8 cellular contexts compared by ENCODE assay signal in genomic region chr21:43717967-43718871, GRCh38. TPM values are rescaled to one million over a fixed set of nuclear protein-coding genes. Genes with fewer than 3 reads are reported as not detected.
A peak's percentile ranks its signal among the peaks of the same experiment; 100 is the strongest.
DNase-seq lines count a peak whose midpoint lies in the region; ATAC-seq and TF ChIP-seq lines count a peak whose summit lies in the region.

No MANE protein-coding gene starts in this region.

- no peaks in the 10 kb centered on the region for H3K27me3 ChIP-seq in uterus

- no peaks in the 10 kb centered on the region for H3K9me3 Mint-ChIP-seq in activated naive CD4-positive, alpha-beta T cell treated with anti-CD3 and anti-CD28 coated beads, Interleukin-2, amount 10 ng/mL, durations not matched to agents 7 days and 5 days
- no peaks in the 10 kb centered on the region for H3K9me3 Mint-ChIP-seq in activated naive CD4-positive, alpha-beta T cell treated with anti-CD3 and anti-CD28 coated beads, Interleukin-2, amount 50 U/mL, for 72 hours

- H3K36me3 ChIP-seq in mesodermal cell (ENCODE audit: control insufficient read depth, insufficient read depth, low read length) (no peaks in the 10 kb centered on the region), uterus (no peaks in the 10 kb centered on the region)

- peaks cover 14% of the 10 kb centered on the region for H3K36me3 Mint-ChIP-seq in activated naive CD4-positive, alpha-beta T cell treated with anti-CD3 and anti-CD28 coated beads, Interleukin-2, amount 10 ng/mL, durations not matched to agents 7 days and 5 days
- H3K36me3 Mint-ChIP-seq in activated naive CD4-positive, alpha-beta T cell treated with anti-CD3 and anti-CD28 coated beads, Interleukin-2, amount 50 U/mL, for 72 hours: peaks cover 0 to 6% of the 10 kb centered on the region in 2 donors

- no peak for TF ChIP-seq POLR2A in uterus (IDR thresholded peaks at IDR 0.05)

- 9 to 34% methylated on average over 34 to 54 of the region's 70 CpGs for WGBS in mesodermal cell (ENCODE audit: insufficient coverage in 2 of 2), 2 experiments

- no peak for TF ChIP-seq CTCF in uterus (IDR thresholded peaks at IDR 0.05)
- TF ChIP-seq CTCF in GM13977 (IDR thresholded peaks at IDR 0.05; ENCODE audit: extremely low read depth, insufficient read depth, missing control alignments): no peak

- H3K4me1 Mint-ChIP-seq in activated naive CD4-positive, alpha-beta T cell treated with anti-CD3 and anti-CD28 coated beads, Interleukin-2, amount 10 ng/mL, durations not matched to agents 7 days and 5 days: peaks cover 32% of the 10 kb centered on the region

- H3K4me3 ChIP-seq in mesodermal cell (ENCODE audit: extremely low read depth, insufficient read depth, low read length, poor library complexity, severe bottlenecking) (peak overlapping the region; percentile 81), uterus (peak overlapping the region; percentile 68 to 78)

- no peak for DNase-seq in activated naive CD4-positive, alpha-beta T cell treated with anti-CD3 and anti-CD28 coated beads, Interleukin-2, amount 10 ng/mL, durations not matched to agents 7 days and 5 days
- DNase-seq in activated naive CD4-positive, alpha-beta T cell treated with anti-CD3 and anti-CD28 coated beads, Interleukin-2, amount 50 U/mL, for 72 hours (ENCODE audit: low spot score in 2 of 2): no peak
- DNase-seq in uterus: peak in 1 of 2 donors; percentile 25
- DNase-seq in GM13977 (ENCODE audit: low spot score): no peak
- no peak for DNase-seq in CD1c-positive myeloid dendritic cell (ENCODE audit: extremely low spot score)

- ATAC-seq in activated naive CD4-positive, alpha-beta T cell treated with anti-CD3 and anti-CD28 coated beads, Interleukin-2, amount 50 U/mL, for 72 hours: no peak
- ATAC-seq in GM19324 (IDR thresholded peaks at IDR 0.05; ENCODE audit: low FRiP score, unreplicated experiment): no peak

- CTCF ChIA-PET in activated naive CD4-positive, alpha-beta T cell treated with anti-CD3 and anti-CD28 coated beads, Interleukin-2, amount 10 ng/mL, durations not matched to agents 7 days and 5 days (lab: Charles Lee): no interaction called here

- peak overlapping the region; percentile 81 for H3K4me3 Mint-ChIP-seq in activated naive CD4-positive, alpha-beta T cell treated with anti-CD3 and anti-CD28 coated beads, Interleukin-2, amount 10 ng/mL, durations not matched to agents 7 days and 5 days

- H3K27me3 Mint-ChIP-seq in activated naive CD4-positive, alpha-beta T cell treated with anti-CD3 and anti-CD28 coated beads, Interleukin-2, amount 10 ng/mL, durations not matched to agents 7 days and 5 days: peaks cover 46% of the 10 kb centered on the region

- H3K4me1 ChIP-seq in mesodermal cell (ENCODE audit: control insufficient read depth, insufficient read depth, low read length, poor library complexity, severe bottlenecking): peaks cover 11% of the 10 kb centered on the region
- H3K4me1 ChIP-seq in uterus: peaks cover 3 to 14% of the 10 kb centered on the region in 2 donors

- H3K9me3 ChIP-seq in mesodermal cell (ENCODE audit: control insufficient read depth, low read length) (no peaks in the 10 kb centered on the region), uterus (no peaks in the 10 kb centered on the region)

- in situ Hi-C loops in GM13977 (cut with MboI; ENCODE audit: low pct_unique_long_range_greater_than_20kb, low sequenced_read_pairs, unreplicated experiment): no loop called here

- peak overlapping the region; percentile 58 for H3K27ac Mint-ChIP-seq in activated naive CD4-positive, alpha-beta T cell treated with anti-CD3 and anti-CD28 coated beads, Interleukin-2, amount 10 ng/mL, durations not matched to agents 7 days and 5 days
- no peak overlapping the region for H3K27ac Mint-ChIP-seq in activated naive CD4-positive, alpha-beta T cell treated with anti-CD3 and anti-CD28 coated beads, Interleukin-2, amount 50 U/mL, for 72 hours

- intact Hi-C loops in uterus (cut with DNase I; ENCODE audit: low total_unique reads): loop anchor here (10.0 kb wide), 1 partner anchor 57 kb away; the partner anchor contains the start of gene CSTB

- peak overlapping the region; percentile 39 for H3K27ac ChIP-seq in cingulate gyrus (ENCODE audit: low read depth, low read length)
- no peak overlapping the region for H3K27ac ChIP-seq in mesodermal cell (ENCODE audit: low read depth, low read length, severe bottlenecking)
- H3K27ac ChIP-seq in uterus: peak overlapping the region; percentile 61 to 77

RNA-seq across cellular contexts. Expression of gene PDXK, which starts 0.7 kb away (rescaled TPM):
- 100 to 1,000 TPM in 1 of 2 donors, 10 to 100 TPM in 1; 70.3 to 121 TPM for total RNA-seq in activated naive CD4-positive, alpha-beta T cell treated with anti-CD3 and anti-CD28 coated beads, Interleukin-2, amount 50 U/mL, for 72 hours
- polyA plus RNA-seq in mesodermal cell (2013, experiment 1 of 2): 75.8 TPM
- 65.7 TPM for polyA plus RNA-seq in mesodermal cell (2013, experiment 2 of 2)
- total RNA-seq in uterus: 10 to 100 TPM; 15.9 to 89.8 (median 49.8) TPM

RNA-seq across cellular contexts. Expression of gene CSTB, which starts 57.9 kb away (rescaled TPM):
- 10 to 100 TPM; 19.8 to 36.7 TPM for total RNA-seq in activated naive CD4-positive, alpha-beta T cell treated with anti-CD3 and anti-CD28 coated beads, Interleukin-2, amount 50 U/mL, for 72 hours
- 51.1 TPM for polyA plus RNA-seq in mesodermal cell (2013, experiment 1 of 2)
- polyA plus RNA-seq in mesodermal cell (2013, experiment 2 of 2): 45.0 TPM
- total RNA-seq in uterus: 10 to 100 TPM in 1 of 4 donors, 1 to 10 TPM in 3; 2.0 to 31.2 (median 5.6) TPM

RNA-seq across cellular contexts. Expression of gene RRP1B, which starts 58.9 kb away (rescaled TPM):
- 10 to 100 TPM; 39.1 to 61.5 TPM for total RNA-seq in activated naive CD4-positive, alpha-beta T cell treated with anti-CD3 and anti-CD28 coated beads, Interleukin-2, amount 50 U/mL, for 72 hours
- 27.5 TPM for polyA plus RNA-seq in mesodermal cell (2013, experiment 1 of 2)
- 24.2 TPM for polyA plus RNA-seq in mesodermal cell (2013, experiment 2 of 2)
- 10 to 100 TPM in 3 of 4 donors, 1 to 10 TPM in 1; 9.7 to 28.1 (median 19.3) TPM for total RNA-seq in uterus

RNA-seq across cellular contexts. Expression of gene HSF2BP, which starts 58.9 kb away (rescaled TPM):
- under 1 TPM; 0.57 to 0.78 TPM for total RNA-seq in activated naive CD4-positive, alpha-beta T cell treated with anti-CD3 and anti-CD28 coated beads, Interleukin-2, amount 50 U/mL, for 72 hours
- 0.48 TPM for polyA plus RNA-seq in mesodermal cell (2013, experiment 1 of 2)
- 0.35 TPM for polyA plus RNA-seq in mesodermal cell (2013, experiment 2 of 2)
- total RNA-seq in uterus: 1 to 10 TPM in 2 of 4 donors, under 1 TPM in 1, not detected in 1; 0.29 to 5.7 (median 1.2) TPM
